Comparison of ENCODE assay signal across 8 cellular contexts in the genomic region with DNA sequence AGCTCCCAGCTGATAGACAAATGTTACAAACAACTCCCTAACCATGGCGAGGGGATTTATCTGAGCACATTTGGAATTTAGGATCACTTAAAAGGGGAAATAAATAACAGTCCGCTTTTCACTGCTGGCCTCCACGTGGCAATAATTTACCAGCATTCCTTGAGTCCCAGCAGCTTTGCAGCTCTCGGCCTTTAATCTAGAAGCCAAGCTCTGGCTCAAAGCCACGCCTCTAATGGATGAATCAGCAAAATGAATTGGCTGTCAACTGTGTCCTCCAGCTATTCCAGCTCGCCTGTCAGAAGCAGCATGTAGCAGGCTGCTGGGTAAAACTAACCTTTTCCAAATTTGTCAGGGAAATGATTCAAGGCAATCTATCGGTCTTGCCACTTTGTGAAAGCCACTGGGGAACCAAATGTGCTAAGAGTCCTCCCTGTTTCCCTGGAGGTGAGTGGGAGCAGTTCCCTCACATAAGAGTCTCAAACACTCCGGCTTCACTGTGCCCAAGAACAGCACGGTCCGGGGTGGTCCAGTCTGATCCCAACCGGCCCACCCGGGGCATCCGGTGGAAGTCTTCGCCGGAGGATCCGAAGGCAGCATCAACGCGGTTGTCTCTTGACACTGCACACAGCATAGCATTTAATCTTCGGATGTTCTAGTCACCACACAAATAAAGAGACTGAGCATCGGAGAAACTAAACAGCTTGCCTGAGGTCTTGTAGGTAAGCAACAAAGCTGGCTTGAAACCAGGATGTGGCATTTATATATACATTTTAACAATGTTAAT.
DNase-seq lines count a peak whose midpoint lies in the region; ATAC-seq and TF ChIP-seq lines count a peak whose summit lies in the region.

No MANE protein-coding gene starts in this region.

- peak overlapping the region; percentile 47 for H3K4me3 ChIP-seq in fibroblast of villous mesenchyme (ENCODE audit: low read depth, low read length)

- ATAC-seq in GM18870 (IDR thresholded peaks at IDR 0.05; ENCODE audit: unreplicated experiment) (no peak), GM21390 (IDR thresholded peaks at IDR 0.05; ENCODE audit: unreplicated experiment) (no peak)

- peak; percentile 96 for DNase-seq in A172 (ENCODE audit: low spot score)
- DNase-seq in HUDEP-2 (lab: John Stamatoyannopoulos, UW; ENCODE audit: unreplicated experiment in 76 of 76), result peak in 73 of 76 experiments; percentile 5 to 89 (median 65)
- peak; percentile 20 for DNase-seq in UCSD-AML1 (lab: John Stamatoyannopoulos, UW; ENCODE audit: unreplicated experiment)
- DNase-seq in fibroblast of villous mesenchyme (ENCODE audit: low read depth), result peak; percentile 95
- peak in 54 of 56 donors; percentile 10 to 87 (median 63) for DNase-seq in nucleus accumbens (lab: John Stamatoyannopoulos, UW)
- DNase-seq in stimulated activated naive CD4-positive, alpha-beta T cell treated with Interleukin-2 at 50 U/mL for 16 hours (lab: John Stamatoyannopoulos, UW), result no peak

- TF ChIP-seq CTCF in fibroblast of villous mesenchyme (IDR thresholded peaks at IDR 0.05; ENCODE audit: insufficient read depth, low read depth, low read length), result no peak
